Comparison of ENCODE assay signal across 10 cellular contexts in genomic region chr2:20600756-20601325, GRCh38. TPM values are rescaled to one million over a fixed set of nuclear protein-coding genes. Genes with fewer than 3 reads are reported as not detected.
DNase-seq lines count a peak whose midpoint lies in the region; ATAC-seq and TF ChIP-seq lines count a peak whose summit lies in the region.
"Had no signal": no experiment of that assay in that cellular context is flagged by ENCODE, and none has a peak within 500 bp of the region (broad histone marks: within the 10 kb centered on the region; RNA-seq: fewer than 3 reads in every experiment).

No MANE protein-coding gene starts in this region.

- H4K5ac ChIP-seq in mesendoderm (ENCODE audit: low read length), result no peak overlapping the region

- H2BK15ac ChIP-seq in mesendoderm (replicated peaks; ENCODE audit: low read depth), result no peak overlapping the region

- no peak overlapping the region for H3K4ac ChIP-seq in mesendoderm (ENCODE audit: low read depth, low read length)

- H3K56ac ChIP-seq in mesendoderm (ENCODE audit: low read length), result no peak overlapping the region

- peak; percentile 28 to 60 (median 40) for TF ChIP-seq CTCF in adrenal gland (IDR thresholded peaks at IDR 0.05)

- no peaks in the 10 kb centered on the region for H3K79me2 ChIP-seq in mesendoderm (ENCODE audit: control insufficient read depth, insufficient read depth, low read length)

- no peak overlapping the region for H2BK5ac ChIP-seq in mesendoderm (ENCODE audit: low read length)

- H3K4me2 ChIP-seq in mesendoderm (ENCODE audit: low read length), result no peak overlapping the region

- H3K27me3 ChIP-seq in adrenal gland, result no peaks in the 10 kb centered on the region
- H3K27me3 ChIP-seq in mesendoderm (ENCODE audit: insufficient read depth, low read length, poor library complexity), result no peaks in the 10 kb centered on the region

- H3K9ac ChIP-seq in mesendoderm (ENCODE audit: low read length), result no peak overlapping the region

- H3K4me3 ChIP-seq in adrenal gland (no peak overlapping the region), mesendoderm (ENCODE audit: low read length) (no peak overlapping the region)

- H3K36me3 ChIP-seq in adrenal gland (replicated peaks in 1 of 2) (no peaks in the 10 kb centered on the region), mesendoderm (ENCODE audit: control insufficient read depth, insufficient read depth, low read length) (no peaks in the 10 kb centered on the region)

- H3K27ac ChIP-seq in adrenal gland (peak overlapping the region in 4 of 5 donors; percentile 19 to 61 (median 32)), mesendoderm (ENCODE audit: low read depth, low read length) (no peak overlapping the region)
- H3K27ac ChIP-seq: epithelial cell of prostate had no signal

- no peak overlapping the region for H4K8ac ChIP-seq in mesendoderm (ENCODE audit: low read depth, low read length)

- WGBS in adrenal gland, 4 donors, result 47 to 66% (median 58%) methylated on average over 1 of the region's 1 CpG
- WGBS in mesendoderm (ENCODE audit: extremely low coverage, insufficient coverage, low lambda C conversion rate), result no CpG with 5 or more reads among the region's 1 CpG

- TF ChIP-seq POLR2A in adrenal gland (IDR thresholded peaks at IDR 0.05), result no peak

- DNase-seq in NCI-H1694 treated with DMSO at 0.1 percent for 48 hours (lab: John Stamatoyannopoulos, UW) (peak; percentile 21), NCI-H1694 (lab: John Stamatoyannopoulos, UW) (no peak), adrenal gland (peak in 1 of 7 donors; percentile 4), globus pallidus (ENCODE audit: low spot score) (peak; percentile 61), superior temporal gyrus (ENCODE audit: extremely low spot score) (peak; percentile 83), HuH-7.5 (ENCODE audit: low spot score) (no peak), mesendoderm (no peak)
- DNase-seq: NCI-H187 had no signal

- no peak overlapping the region for H2BK120ac ChIP-seq in mesendoderm (ENCODE audit: low read depth, low read length)

- intact Hi-C loops in adrenal gland (cut with DNase I), result no loop called here

- no peaks in the 10 kb centered on the region for H3K9me3 ChIP-seq in adrenal gland (replicated peaks in 1 of 3)

- H3K23ac ChIP-seq in mesendoderm (ENCODE audit: low read length), result no peak overlapping the region

- H3K79me1 ChIP-seq in mesendoderm (ENCODE audit: low read length), result no peaks in the 10 kb centered on the region

- no peak overlapping the region for H2AK5ac ChIP-seq in mesendoderm (ENCODE audit: low read length)

- no peak overlapping the region for H3K18ac ChIP-seq in mesendoderm (ENCODE audit: low read length)

- H3K4me1 ChIP-seq in adrenal gland (replicated peaks in 1 of 2) (peaks cover 34 to 75% of the 10 kb centered on the region in 2 donors), mesendoderm (ENCODE audit: control insufficient read depth, low read depth, low read length) (no peaks in the 10 kb centered on the region)

- ATAC-seq in HG03460 (IDR thresholded peaks at IDR 0.05; ENCODE audit: unreplicated experiment), result no peak

RNA-seq across cellular contexts. Expression of gene HS1BP3, which starts 50.1 kb away (rescaled TPM):
- total RNA-seq in adrenal gland, result 10 to 100 TPM; 33.0 to 50.1 (median 42.9) TPM
- 10 to 100 TPM; 23.7 to 44.2 (median 29.2) TPM for polyA plus RNA-seq in adrenal gland
- polyA plus RNA-seq in mesendoderm (2013, experiment 1 of 2), result 4.5 TPM
- 5.0 TPM for polyA plus RNA-seq in mesendoderm (2013, experiment 2 of 2)

Comparison
In these comparisons a context has a peak if more than half of its experiments do, and no peak if none do; other contexts are left out.
1. DNase-seq: peak in NCI-H1694 treated with DMSO at 0.1 percent for 48 hours (single experiment), globus pallidus (single experiment) and superior temporal gyrus (single experiment); none in NCI-H1694 (single experiment), HuH-7.5 (single experiment) and mesendoderm (single experiment).